In the genomic region with DNA sequence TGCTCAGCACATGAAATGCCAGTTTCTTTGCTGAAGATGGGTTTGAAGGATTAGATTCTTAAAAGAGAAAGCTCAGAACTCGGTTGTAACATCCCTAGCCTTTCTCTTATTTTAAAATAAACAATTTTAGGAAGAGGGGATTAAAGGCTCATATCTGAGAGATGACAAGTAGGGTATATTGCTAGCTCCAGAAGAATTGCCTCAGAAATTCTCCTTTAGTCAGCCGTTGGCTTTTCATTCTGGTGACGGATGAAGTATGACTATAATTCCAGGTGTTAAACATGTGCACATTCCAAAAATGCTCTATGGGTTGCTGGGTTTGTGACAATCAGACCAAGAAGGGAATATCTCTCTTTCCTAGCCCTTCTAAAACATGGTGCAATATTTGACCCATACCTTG, we compare ENCODE assay signal across 31 cellular contexts. TPM values are rescaled to one million over a fixed set of nuclear protein-coding genes. Genes with fewer than 3 reads are reported as not detected.
"Had no signal": no experiment of that assay in that cellular context is flagged by ENCODE, and none has a peak within 500 bp of the region (broad histone marks: within the 10 kb centered on the region; RNA-seq: fewer than 3 reads in every experiment).

No MANE protein-coding gene starts in this region.

- H3K9me3 ChIP-seq: adrenal gland, ascending aorta, colonic mucosa, heart right ventricle, left lung, lower lobe of right lung, right atrium auricular region, thoracic aorta, uterus had no signal

- H3K27me3 ChIP-seq: adrenal gland, ascending aorta, cardiac muscle cell, colonic mucosa, heart right ventricle, left lung, right atrium auricular region, uterus had no signal

- DNase-seq: activated CD4-positive, alpha-beta T cell treated with anti-CD3 and anti-CD28 coated beads for 36 hours; activated CD4-positive, CD25-positive, alpha-beta regulatory T cell; activated effector memory CD4-positive, alpha-beta T cell treated with Interleukin-2 at 50 U/mL for 16 hours; activated naive CD4-positive, alpha-beta T cell treated with Interleukin-2 at 50 U/mL for 16 hours; activated T-cell treated with anti-CD3 and anti-CD28 coated beads for 4 hours; adrenal gland; cerebellar nuclear complex; colonic mucosa; dorsolateral prefrontal cortex; effector memory CD4-positive, alpha-beta T cell; foreskin keratinocyte; heart right ventricle; left lung; lower lobe of right lung; mesenchymal stem cell; naive thymus-derived CD8-positive, alpha-beta T cell; nucleus accumbens; stimulated activated CD4-positive, alpha-beta T cell treated with anti-CD3 and anti-CD28 coated beads, Interleukin-12 subunit alpha, Interleukin-12 subunit beta, amount 100 ng/mL, for 4 hours; stimulated activated CD4-positive, alpha-beta T cell treated with anti-CD3 and anti-CD28 coated beads, Interleukin-4, amount 100 ng/mL, for 1 hour; stimulated activated naive CD8-positive, alpha-beta T cell treated with anti-CD3 and anti-CD28 coated beads, Interleukin-15, Interleukin-2, amounts not matched to agents 100 U/mL and 50 U/mL, for 24 hours; T-helper 1 cell; uterus had no signal

- H3K36me3 ChIP-seq: adrenal gland, ascending aorta, cardiac muscle cell, colonic mucosa, heart right ventricle, left lung, lower lobe of right lung, right atrium auricular region, thoracic aorta, uterus had no signal

- H3K4me3 ChIP-seq: adrenal gland, ascending aorta, cardiac muscle cell, colonic mucosa, dorsolateral prefrontal cortex, heart right ventricle, left lung, lower lobe of right lung, right atrium auricular region, thoracic aorta, uterus had no signal

- H3K4me3 Mint-ChIP-seq: activated CD4-positive, alpha-beta T cell treated with anti-CD3 and anti-CD28 coated beads for 36 hours; activated naive CD8-positive, alpha-beta T cell; brain; naive thymus-derived CD8-positive, alpha-beta T cell; neural crest cell; T-helper 2 cell treated with Interferon-gamma antibody and Interleukin-4, amounts not matched to agents 5 μg/mL and 100 μg/mL, for 36 hours; type B pancreatic cell had no signal

- H3K4me1 Mint-ChIP-seq: activated CD4-positive, alpha-beta T cell treated with anti-CD3 and anti-CD28 coated beads for 36 hours; naive thymus-derived CD8-positive, alpha-beta T cell; neural crest cell had no signal

- H3K27ac ChIP-seq: adrenal gland, ascending aorta, cardiac muscle cell, colonic mucosa, dorsolateral prefrontal cortex, foreskin keratinocyte, heart right ventricle, left lung, lower lobe of right lung, right atrium auricular region, thoracic aorta, uterus had no signal

- H3K36me3 Mint-ChIP-seq: activated naive CD8-positive, alpha-beta T cell; brain; naive thymus-derived CD8-positive, alpha-beta T cell; type B pancreatic cell had no signal

- H3K9me3 Mint-ChIP-seq: brain; neural crest cell; T-helper 2 cell treated with Interferon-gamma antibody and Interleukin-4, amounts not matched to agents 5 μg/mL and 100 μg/mL, for 36 hours; type B pancreatic cell had no signal

- H3K27ac Mint-ChIP-seq: activated CD4-positive, alpha-beta T cell treated with anti-CD3 and anti-CD28 coated beads for 36 hours; activated naive CD8-positive, alpha-beta T cell; brain; naive thymus-derived CD8-positive, alpha-beta T cell; T-helper 2 cell treated with Interferon-gamma antibody and Interleukin-4, amounts not matched to agents 5 μg/mL and 100 μg/mL, for 36 hours; type B pancreatic cell had no signal

- H3K4me1 ChIP-seq: adrenal gland, ascending aorta, colonic mucosa, foreskin keratinocyte, heart right ventricle, left lung, lower lobe of right lung, right atrium auricular region, uterus had no signal

- ATAC-seq: activated CD4-positive, alpha-beta T cell treated with anti-CD3 and anti-CD28 coated beads for 36 hours; foreskin keratinocyte; heart right ventricle; left lung; lower lobe of right lung; naive thymus-derived CD8-positive, alpha-beta T cell; stimulated activated naive CD8-positive, alpha-beta T cell treated with anti-CD3 and anti-CD28 coated beads, Interleukin-15, Interleukin-2, amounts not matched to agents 100 U/mL and 50 U/mL, for 24 hours had no signal

RNA-seq across cellular contexts. Expression of a gene that starts 17.8 kb away (rescaled TPM):
- total RNA-seq: activated CD4-positive, alpha-beta T cell treated with anti-CD3 and anti-CD28 coated beads for 36 hours; naive thymus-derived CD8-positive, alpha-beta T cell; neural crest cell had no signal
- polyA plus RNA-seq: naive thymus-derived CD8-positive, alpha-beta T cell had no signal
